28 cellular contexts compared by ENCODE assay signal in genomic region chr6:46610862-46611553, GRCh38. TPM values are rescaled to one million over a fixed set of nuclear protein-coding genes. Genes with fewer than 3 reads are reported as not detected.
"Had no signal": no experiment of that assay in that cellular context is flagged by ENCODE, and none has a peak within 500 bp of the region (broad histone marks: within the 10 kb centered on the region; RNA-seq: fewer than 3 reads in every experiment).

No MANE protein-coding gene starts in this region.

- ATAC-seq: activated CD4-positive, alpha-beta T cell treated with anti-CD3 and anti-CD28 coated beads for 36 hours; activated CD8-positive, alpha-beta memory T cell treated with anti-CD3 and anti-CD28 coated beads, Interleukin-2, amount 10 ng/mL, durations not matched to agents 7 days and 5 days; activated CD8-positive, alpha-beta T cell treated with anti-CD3 and anti-CD28 coated beads, Interleukin-2, amount 10 ng/mL, durations not matched to agents 7 days and 5 days; activated naive CD4-positive, alpha-beta T cell treated with anti-CD3 and anti-CD28 coated beads, Interleukin-2, amount 50 U/mL, for 72 hours; body of pancreas; esophagus mucosa; foreskin keratinocyte; sciatic nerve; stimulated activated memory B cell treated with anti-CD40 and anti-IgM and Interleukin-4, amounts not matched to agents 10 μg/mL and 1 μg/mL and 100 μg/mL, for 72 hours; stimulated activated naive CD8-positive, alpha-beta T cell treated with anti-CD3 and anti-CD28 coated beads, Interleukin-15, amount 100 ng/mL, for 72 hours had no signal

- DNase-seq: activated CD4-positive, alpha-beta T cell treated with anti-CD3 and anti-CD28 coated beads for 36 hours; activated CD4-positive, CD25-positive, alpha-beta regulatory T cell; activated CD8-positive, alpha-beta memory T cell treated with anti-CD3 and anti-CD28 coated beads, Interleukin-2, amount 10 ng/mL, durations not matched to agents 7 days and 5 days; activated CD8-positive, alpha-beta T cell treated with anti-CD3 and anti-CD28 coated beads, Interleukin-2, amount 10 ng/mL, durations not matched to agents 7 days and 5 days; activated T-cell treated with anti-CD3 and anti-CD28 coated beads, Interleukin-2, amount 50 U/mL, for 48 hours; aorta; body of pancreas; cortex of kidney; foreskin keratinocyte; heart right ventricle; mammary epithelial cell; naive B cell; nephron progenitor cell; small intestine; stimulated activated CD4-positive, alpha-beta T cell treated with anti-CD3 and anti-CD28 coated beads, Interleukin-1b, Interleukin-23, amount 100 ng/mL, for 48 hours; stimulated activated CD4-positive, alpha-beta T cell treated with anti-CD3 and anti-CD28 coated beads, Interleukin-4, amount 100 ng/mL, for 4 hours; stimulated activated CD8-positive, alpha-beta memory T cell treated with anti-CD3 and anti-CD28 coated beads, Interleukin-4, amount 100 ng/mL, for 48 hours; stimulated activated naive CD8-positive, alpha-beta T cell treated with anti-CD3 and anti-CD28 coated beads, Interleukin-15, amount 100 ng/mL, for 72 hours; substantia nigra; T-helper 1 cell; uterus had no signal

- H3K27ac ChIP-seq: body of pancreas, cardiac muscle cell, foreskin keratinocyte, neutrophil, uterus had no signal

- H3K4me3 ChIP-seq: body of pancreas, cardiac muscle cell, heart right ventricle, uterus had no signal

- H3K9me3 ChIP-seq: body of pancreas, heart right ventricle, neutrophil, uterus had no signal

- H3K36me3 ChIP-seq: cardiac muscle cell, heart right ventricle, neutrophil, uterus had no signal

- H3K27me3 ChIP-seq: body of pancreas, cardiac muscle cell, foreskin keratinocyte, heart right ventricle, neutrophil, uterus had no signal

- H3K4me1 ChIP-seq: body of pancreas, foreskin keratinocyte, uterus had no signal

RNA-seq across cellular contexts. Expression of gene CYP39A1, which starts 41.6 kb away (rescaled TPM):
- total RNA-seq: activated CD4-positive, alpha-beta T cell treated with anti-CD3 and anti-CD28 coated beads for 36 hours; activated CD8-positive, alpha-beta memory T cell treated with anti-CD3 and anti-CD28 coated beads, Interleukin-2, amount 10 ng/mL, durations not matched to agents 7 days and 5 days; activated CD8-positive, alpha-beta T cell treated with anti-CD3 and anti-CD28 coated beads, Interleukin-2, amount 10 ng/mL, durations not matched to agents 7 days and 5 days; activated naive CD4-positive, alpha-beta T cell treated with anti-CD3 and anti-CD28 coated beads, Interleukin-2, amount 50 U/mL, for 72 hours; activated T-helper 2 cell treated with anti-CD3 and anti-CD28 coated beads, Interferon-gamma antibody, Interleukin-2, Interleukin-4, amounts not matched to agents 10 μg/mL and 5 μg/mL and 100 μg/mL, durations not matched to agents 14 hours and 24 hours and 36 hours had no signal

RNA-seq across cellular contexts. Expression of gene SLC25A27, which starts 41.8 kb away (rescaled TPM):
- total RNA-seq: activated CD8-positive, alpha-beta T cell treated with anti-CD3 and anti-CD28 coated beads, Interleukin-2, amount 10 ng/mL, durations not matched to agents 7 days and 5 days had no signal
